In the genomic region with DNA sequence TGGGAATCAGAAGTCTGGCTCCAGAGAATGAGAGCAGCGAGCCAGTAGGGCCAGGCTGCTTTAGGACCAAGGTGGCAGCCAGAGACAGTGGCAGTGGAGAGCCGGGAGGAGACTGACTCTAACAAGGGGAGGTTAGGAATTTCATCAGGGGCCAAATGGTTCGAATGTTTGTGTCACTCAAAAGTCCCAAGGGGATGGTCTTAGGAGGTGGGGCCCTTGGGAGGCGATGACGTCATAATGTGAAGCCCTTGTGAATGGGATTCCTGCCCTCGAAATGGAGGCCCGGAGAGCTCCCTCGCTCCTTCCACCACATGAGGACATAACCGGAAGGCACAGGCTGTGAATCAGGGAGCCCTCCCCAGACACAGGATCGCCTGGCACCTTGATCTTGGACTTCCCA, we compare ENCODE assay signal across 25 cellular contexts.
"Had no signal": no experiment of that assay in that cellular context is flagged by ENCODE, and none has a peak within 500 bp of the region (broad histone marks: within the 10 kb centered on the region; RNA-seq: fewer than 3 reads in every experiment).

No MANE protein-coding gene starts in this region.

- H3K9me3 Mint-ChIP-seq: naive thymus-derived CD8-positive, alpha-beta T cell; nephron progenitor cell; stimulated activated effector memory CD8-positive, alpha-beta T cell treated with anti-CD3 and anti-CD28 coated beads, Interleukin-12 subunit alpha, Interleukin-12 subunit beta, amount 100 ng/mL, for 72 hours had no signal

- H3K36me3 Mint-ChIP-seq: naive thymus-derived CD8-positive, alpha-beta T cell; stimulated activated effector memory CD8-positive, alpha-beta T cell treated with anti-CD3 and anti-CD28 coated beads, Interleukin-12 subunit alpha, Interleukin-12 subunit beta, amount 100 ng/mL, for 72 hours had no signal

- DNase-seq: effector CD4-positive, alpha-beta T cell; foreskin keratinocyte; heart left ventricle; kidney; left cardiac atrium; left lung; mesendoderm; midbrain; naive thymus-derived CD8-positive, alpha-beta T cell; nephron progenitor cell; stimulated activated CD4-positive, alpha-beta T cell treated with anti-CD3 and anti-CD28 coated beads, Interleukin-2, amount 100 ng/mL, for 24 hours; stimulated activated CD4-positive, alpha-beta T cell treated with anti-CD3 and anti-CD28 coated beads, Interleukin-4, amount 100 ng/mL, for 24 hours; stimulated activated naive CD8-positive, alpha-beta T cell treated with anti-CD3 and anti-CD28 coated beads, Interleukin-15, Interleukin-2, amounts not matched to agents 100 U/mL and 50 U/mL, for 24 hours; substantia nigra; testis; tibial artery had no signal

- H3K4me3 ChIP-seq: coronary artery, esophagus muscularis mucosa, gastroesophageal sphincter, heart left ventricle, hepatocyte, left lung, testis, tibial artery had no signal

- H3K27me3 ChIP-seq: esophagus muscularis mucosa, foreskin keratinocyte, gastroesophageal sphincter, heart left ventricle, hepatocyte, left lung, testis, tibial artery had no signal

- H3K27ac ChIP-seq: esophagus muscularis mucosa, foreskin keratinocyte, gastroesophageal sphincter, heart left ventricle, hepatocyte, left lung, parathyroid adenoma, testis, tibial artery had no signal

- H3K9ac ChIP-seq: parathyroid adenoma had no signal

- H3K36me3 ChIP-seq: esophagus muscularis mucosa, gastroesophageal sphincter, heart left ventricle, left lung, tibial artery had no signal

- ATAC-seq: foreskin keratinocyte; gastroesophageal sphincter; heart left ventricle; left cardiac atrium; left lung; naive thymus-derived CD8-positive, alpha-beta T cell; sciatic nerve; stimulated activated effector memory CD8-positive, alpha-beta T cell treated with anti-CD3 and anti-CD28 coated beads, Interleukin-12 subunit alpha, Interleukin-12 subunit beta, amount 100 ng/mL, for 72 hours; stimulated activated naive CD8-positive, alpha-beta T cell treated with anti-CD3 and anti-CD28 coated beads, Interleukin-15, Interleukin-2, amounts not matched to agents 100 U/mL and 50 U/mL, for 24 hours had no signal

- H3K4me2 ChIP-seq: hepatocyte had no signal

- H3K4me1 ChIP-seq: foreskin keratinocyte, parathyroid adenoma had no signal

- H3K9me3 ChIP-seq: esophagus muscularis mucosa, gastroesophageal sphincter, heart left ventricle, left lung, testis, tibial artery had no signal

- H3K4me3 Mint-ChIP-seq: nephron progenitor cell; stimulated activated effector memory CD8-positive, alpha-beta T cell treated with anti-CD3 and anti-CD28 coated beads, Interleukin-12 subunit alpha, Interleukin-12 subunit beta, amount 100 ng/mL, for 72 hours; type B pancreatic cell had no signal

- H3K27ac Mint-ChIP-seq: naive thymus-derived CD8-positive, alpha-beta T cell; nephron progenitor cell; progenitor cell of endocrine pancreas; stimulated activated effector memory CD8-positive, alpha-beta T cell treated with anti-CD3 and anti-CD28 coated beads, Interleukin-12 subunit alpha, Interleukin-12 subunit beta, amount 100 ng/mL, for 72 hours; type B pancreatic cell had no signal
